ENCODE assay signal across 1 cellular context in genomic region chr1:89546082-89546889, GRCh38.
TF ChIP-seq lines count a peak whose summit lies in the region.

No MANE protein-coding gene starts in this region.

TF ChIP-seq in GM12878, 131 proteins besides CTCF, POLR2A, EP300 and RAD21 (continued from another document):
- TF ChIP-seq MLLT1 (IDR thresholded peaks at IDR 0.05), result no peak
- TF ChIP-seq CHD4 (IDR thresholded peaks at IDR 0.05), result no peak
- TF ChIP-seq KAT2A (conservative IDR thresholded peaks at IDR 0.05; ENCODE audit: control insufficient read depth, low read depth, low read length), result no peak
- no peak for TF ChIP-seq NFIC (IDR thresholded peaks at IDR 0.05; ENCODE audit: low read depth, low read length)
- no peak for TF ChIP-seq FOXK2 (IDR thresholded peaks at IDR 0.05)
- TF ChIP-seq YY1 (IDR thresholded peaks at IDR 0.05; ENCODE audit: low read depth, low read length), result no peak
- TF ChIP-seq BACH1 (IDR thresholded peaks at IDR 0.05; ENCODE audit: borderline replicate concordance), result no peak
- no peak for TF ChIP-seq ZNF207 (IDR thresholded peaks at IDR 0.05; ENCODE audit: borderline replicate concordance)
- no peak for TF ChIP-seq ZSCAN29 (IDR thresholded peaks at IDR 0.05)
- TF ChIP-seq SPI1 (IDR thresholded peaks at IDR 0.05; ENCODE audit: borderline replicate concordance, insufficient read depth, low read depth, low read length), result no peak
- no peak for TF ChIP-seq ZBTB40 (IDR thresholded peaks at IDR 0.05; ENCODE audit: borderline replicate concordance)
